In genomic region chr2:196750291-196750923, GRCh38 we compare ENCODE assay signal across 16 cellular contexts. TPM values are rescaled to one million over a fixed set of nuclear protein-coding genes. Genes with fewer than 3 reads are reported as not detected.
DNase-seq lines count a peak whose midpoint lies in the region; ATAC-seq and TF ChIP-seq lines count a peak whose summit lies in the region.
"Had no signal": no experiment of that assay in that cellular context is flagged by ENCODE, and none has a peak within 500 bp of the region (broad histone marks: within the 10 kb centered on the region; RNA-seq: fewer than 3 reads in every experiment).

No MANE protein-coding gene starts in this region.

- BruUV-seq in HCT116 (replicated peaks; lab: Mats Ljungman, UMichigan) = no TSS peak

- no peak overlapping the region for H3K27ac Mint-ChIP-seq in activated CD8-positive, alpha-beta memory T cell treated with anti-CD3 and anti-CD28 coated beads, Interleukin-2, amount 10 ng/mL, durations not matched to agents 7 days and 5 days
- H3K27ac Mint-ChIP-seq: activated T-helper 1 cell treated with anti-CD3 and anti-CD28 coated beads, Interleukin-12 subunit alpha, Interleukin-12 subunit beta, Interleukin-2, Interleukin-4 antibody, amounts not matched to agents 30 ng/mL and 10 ng/mL and 1 ng/mL, durations not matched to agents 14 hours and 24 hours and 36 hours; CD4-positive, CD25-positive, alpha-beta regulatory T cell had no signal

- H3K9me3 Mint-ChIP-seq in activated CD8-positive, alpha-beta memory T cell treated with anti-CD3 and anti-CD28 coated beads, Interleukin-2, amount 10 ng/mL, durations not matched to agents 7 days and 5 days (ENCODE audit: low read depth) = peaks cover 4% of the 10 kb centered on the region

- no peaks in the 10 kb centered on the region for H3K9me3 ChIP-seq in HCT116 (ENCODE audit: control insufficient read depth in 1 of 2, insufficient read depth in 1 of 2, low read depth in 1 of 2, low read length in 2 of 2)
- H3K9me3 ChIP-seq in parathyroid adenoma (ENCODE audit: control insufficient read depth, low read length) = no peaks in the 10 kb centered on the region

- H3K27ac ChIP-seq in HCT116 (ENCODE audit: low read depth, low read length) (no peak overlapping the region), parathyroid adenoma (no peak overlapping the region)
- H3K27ac ChIP-seq: gastroesophageal sphincter, psoas muscle had no signal

- H4K20me1 ChIP-seq in HCT116 (ENCODE audit: insufficient read depth) = no peaks in the 10 kb centered on the region

- ATAC-seq in activated CD8-positive, alpha-beta memory T cell treated with anti-CD3 and anti-CD28 coated beads, Interleukin-2, amount 10 ng/mL, durations not matched to agents 7 days and 5 days = peak; percentile 30
- ATAC-seq in HCT116 = 0 out of 2 replicates have a peak, but pooled peaks have one; percentile 21
- ATAC-seq in HG03442 (IDR thresholded peaks at IDR 0.05; ENCODE audit: unreplicated experiment) = peak; percentile 14

- no peak overlapping the region for H3K4me3 Mint-ChIP-seq in activated CD8-positive, alpha-beta memory T cell treated with anti-CD3 and anti-CD28 coated beads, Interleukin-2, amount 10 ng/mL, durations not matched to agents 7 days and 5 days
- H3K4me3 Mint-ChIP-seq: activated T-helper 1 cell treated with anti-CD3 and anti-CD28 coated beads, Interleukin-12 subunit alpha, Interleukin-12 subunit beta, Interleukin-2, Interleukin-4 antibody, amounts not matched to agents 30 ng/mL and 10 ng/mL and 1 ng/mL, durations not matched to agents 14 hours and 24 hours and 36 hours; CD4-positive, CD25-positive, alpha-beta regulatory T cell had no signal

- H3K9ac ChIP-seq in HCT116 (ENCODE audit: low read length) = no peak overlapping the region
- H3K9ac ChIP-seq in parathyroid adenoma = no peak overlapping the region

- H2AFZ ChIP-seq in HCT116 (ENCODE audit: low read depth, low read length, poor library complexity, severe bottlenecking) (no peak overlapping the region), parathyroid adenoma (peak overlapping the region; percentile 6)

- TF ChIP-seq RAD21 in HCT116 (IDR thresholded peaks at IDR 0.05; ENCODE audit: low read depth) = no peak

- TF ChIP-seq CTCF in HCT116 (IDR thresholded peaks at IDR 0.05 in 2 of 3, conservative IDR thresholded peaks at IDR 0.05 in 1 of 3; ENCODE audit: borderline replicate concordance in 1 of 3, insufficient read depth in 1 of 3, low read depth in 2 of 3, low read length in 2 of 3) (no peak), parathyroid adenoma (IDR thresholded peaks at IDR 0.05) (no peak)

- H3K36me3 ChIP-seq in HCT116 (ENCODE audit: control insufficient read depth in 1 of 2, insufficient read depth in 2 of 2, low read length in 2 of 2) (no peaks in the 10 kb centered on the region), parathyroid adenoma (ENCODE audit: control insufficient read depth, insufficient read depth, low read length) (no peaks in the 10 kb centered on the region)
- H3K36me3 ChIP-seq: gastroesophageal sphincter had no signal

- H3K27me3 ChIP-seq in HCT116 (ENCODE audit: insufficient read depth, low read length) (no peaks in the 10 kb centered on the region), parathyroid adenoma (ENCODE audit: control insufficient read depth, insufficient read depth, low read length) (no peaks in the 10 kb centered on the region)
- H3K27me3 ChIP-seq: gastroesophageal sphincter had no signal

- DNase-seq in activated CD8-positive, alpha-beta memory T cell treated with anti-CD3 and anti-CD28 coated beads, Interleukin-2, amount 10 ng/mL, durations not matched to agents 7 days and 5 days = no peak
- DNase-seq in activated CD8-positive, alpha-beta memory T cell treated with anti-CD3 and anti-CD28 coated beads, Interleukin-2, amount 50 U/mL, for 4 hours = no peak
- DNase-seq in HCT116 (ENCODE audit: low read depth, low spot score) (no peak), SIG-M5 (lab: John Stamatoyannopoulos, UW) (no peak), DMS79 treated with DMSO at 0.1 percent for 48 hours (lab: John Stamatoyannopoulos, UW) (no peak)
- DNase-seq in activated effector memory CD4-positive, alpha-beta T cell treated with anti-CD3 and anti-CD28 coated beads, Interleukin-2, amount 50 U/mL, for 16 hours = no peak
- DNase-seq: cerebellar nuclear complex had no signal

- no peak for TF ChIP-seq POLR2A in HCT116 (IDR thresholded peaks at IDR 0.05; ENCODE audit: borderline replicate concordance, extremely low read depth, insufficient read depth, insufficient read length)

- peaks cover 18% of the 10 kb centered on the region for H3K36me3 Mint-ChIP-seq in activated CD8-positive, alpha-beta memory T cell treated with anti-CD3 and anti-CD28 coated beads, Interleukin-2, amount 10 ng/mL, durations not matched to agents 7 days and 5 days

- H3K27me3 Mint-ChIP-seq in activated CD8-positive, alpha-beta memory T cell treated with anti-CD3 and anti-CD28 coated beads, Interleukin-2, amount 10 ng/mL, durations not matched to agents 7 days and 5 days = no peaks in the 10 kb centered on the region
- H3K27me3 Mint-ChIP-seq: CD4-positive, CD25-positive, alpha-beta regulatory T cell had no signal

- RAD21 ChIA-PET in HCT116 (lab: Charles Lee; ENCODE audit: low non-redundant PET in 1 of 2, low total read pairs in 2 of 2, uncharacterized antibody in 2 of 2, unreplicated experiment in 2 of 2) = no interaction called here

- peaks cover 25% of the 10 kb centered on the region for H3K4me1 Mint-ChIP-seq in activated CD8-positive, alpha-beta memory T cell treated with anti-CD3 and anti-CD28 coated beads, Interleukin-2, amount 10 ng/mL, durations not matched to agents 7 days and 5 days

- no peaks in the 10 kb centered on the region for H3K79me2 ChIP-seq in HCT116 (ENCODE audit: insufficient read depth, low read length)
- no peaks in the 10 kb centered on the region for H3K79me2 ChIP-seq in parathyroid adenoma

- POLR2A ChIA-PET in HCT116 (lab: Charles Lee) = no interaction called here

- H3K9me2 ChIP-seq in HCT116 (ENCODE audit: insufficient read depth) = no peaks in the 10 kb centered on the region

- H3K4me3 ChIP-seq in HCT116 (replicated peaks in 1 of 2; ENCODE audit: low read depth in 1 of 2, low read length in 2 of 2) = no peak overlapping the region
- H3K4me3 ChIP-seq in parathyroid adenoma (ENCODE audit: low read depth, low read length) = no peak overlapping the region
- H3K4me3 ChIP-seq: gastroesophageal sphincter, psoas muscle had no signal

- H3K4me1 ChIP-seq in HCT116 (ENCODE audit: control insufficient read depth in 1 of 2, insufficient read depth in 2 of 2, low read length in 2 of 2) (no peaks in the 10 kb centered on the region), parathyroid adenoma (no peaks in the 10 kb centered on the region)
- H3K4me1 ChIP-seq: gastroesophageal sphincter, psoas muscle had no signal

- H3K4me2 ChIP-seq in HCT116 (ENCODE audit: low read length) (no peak overlapping the region), parathyroid adenoma (ENCODE audit: low read length) (no peak overlapping the region)

- CTCF ChIA-PET in activated CD8-positive, alpha-beta memory T cell treated with anti-CD3 and anti-CD28 coated beads, Interleukin-2, amount 10 ng/mL, durations not matched to agents 7 days and 5 days (lab: Charles Lee) = interaction anchor here (0.7 to 1.9 kb wide), 23 partner anchors 9 to 672 kb away, joined by 3 to 19 read pairs (median 4); partner anchors contain the start of genes CCDC150 and GTF3C3
- CTCF ChIA-PET in HCT116 (lab: Charles Lee) = interaction anchor here (0.7 to 1.8 kb wide), 18 partner anchors 9 to 672 kb away, joined by 3 to 16 read pairs (median 5); no protein-coding TSS in a partner anchor

- intact Hi-C loops in HCT116 (cut with micrococcal nuclease) = loop anchor here (5.0 to 10.0 kb wide), 3 partner anchors 316 to 1027 kb away; no protein-coding TSS in a partner anchor

TF ChIP-seq in HCT116, 20 proteins besides CTCF, POLR2A, EP300 and RAD21 (continues in another document):
- no peak for TF ChIP-seq ZFX (IDR thresholded peaks at IDR 0.05)
- TF ChIP-seq YY1 (IDR thresholded peaks at IDR 0.05; ENCODE audit: extremely low read depth, insufficient replicate concordance, low read depth, low read length) = no peak
- TF ChIP-seq ZNF274 (IDR thresholded peaks at IDR 0.05; ENCODE audit: low read depth, low read length) = no peak
- no peak for TF ChIP-seq SIN3A (IDR thresholded peaks at IDR 0.05; ENCODE audit: low read depth)
- no peak for TF ChIP-seq SP1 (IDR thresholded peaks at IDR 0.05; ENCODE audit: low read depth)
- no peak for TF ChIP-seq TCF7L2 (IDR thresholded peaks at IDR 0.05; ENCODE audit: borderline replicate concordance, extremely low read depth, insufficient read depth, insufficient read length)
- no peak for TF ChIP-seq JUND (IDR thresholded peaks at IDR 0.05)
- TF ChIP-seq CBX3 (IDR thresholded peaks at IDR 0.05; ENCODE audit: low read depth) = no peak
- TF ChIP-seq, protein P1, sequence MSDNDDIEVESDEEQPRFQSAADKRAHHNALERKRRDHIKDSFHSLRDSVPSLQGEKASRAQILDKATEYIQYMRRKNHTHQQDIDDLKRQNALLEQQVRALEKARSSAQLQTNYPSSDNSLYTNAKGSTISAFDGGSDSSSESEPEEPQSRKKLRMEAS (IDR thresholded peaks at IDR 0.05) = no peak
- no peak for TF ChIP-seq FOSL1 (IDR thresholded peaks at IDR 0.05; ENCODE audit: low read depth)
- no peak for TF ChIP-seq EZH2phosphoT487 (IDR thresholded peaks at IDR 0.05; ENCODE audit: borderline replicate concordance)
- no peak for TF ChIP-seq EZH2 (IDR thresholded peaks at IDR 0.05)
- no peak for TF ChIP-seq POLR2AphosphoS5 (IDR thresholded peaks at IDR 0.05; ENCODE audit: low read depth, low read length)
- no peak for TF ChIP-seq EGR1 (IDR thresholded peaks at IDR 0.05; ENCODE audit: low read depth)

RNA-seq across cellular contexts. Expression of gene GTF3C3, which starts 49.1 kb away (rescaled TPM):
- 10 to 100 TPM; 48.6 to 50.7 TPM for total RNA-seq in activated CD8-positive, alpha-beta memory T cell treated with anti-CD3 and anti-CD28 coated beads, Interleukin-2, amount 10 ng/mL, durations not matched to agents 7 days and 5 days
- 56.2 TPM for total RNA-seq in HCT116 (2021; ENCODE audit: unreplicated experiment)
- 22.3 and 26.5 TPM in 2 replicates for polyA plus RNA-seq in HCT116 (2012)

RNA-seq across cellular contexts. Expression of gene C2orf66, which starts 58.7 kb away (rescaled TPM):
- total RNA-seq in activated CD8-positive, alpha-beta memory T cell treated with anti-CD3 and anti-CD28 coated beads, Interleukin-2, amount 10 ng/mL, durations not matched to agents 7 days and 5 days = under 1 TPM in 1 of 2 experiments, not detected in 1; 0.16 TPM
- total RNA-seq in HCT116 (2021; ENCODE audit: unreplicated experiment) = not detected
- polyA plus RNA-seq in HCT116 (2012) = 0.11 TPM in 1 of 2 replicates, not detected in the other
- total RNA-seq: A172; CD4-positive, CD25-positive, alpha-beta regulatory T cell; G401; psoas muscle; SK-MEL-5 had no signal
- polyA plus RNA-seq: CD4-positive, CD25-positive, alpha-beta regulatory T cell had no signal
